8 cellular contexts compared by ENCODE assay signal in the genomic region with DNA sequence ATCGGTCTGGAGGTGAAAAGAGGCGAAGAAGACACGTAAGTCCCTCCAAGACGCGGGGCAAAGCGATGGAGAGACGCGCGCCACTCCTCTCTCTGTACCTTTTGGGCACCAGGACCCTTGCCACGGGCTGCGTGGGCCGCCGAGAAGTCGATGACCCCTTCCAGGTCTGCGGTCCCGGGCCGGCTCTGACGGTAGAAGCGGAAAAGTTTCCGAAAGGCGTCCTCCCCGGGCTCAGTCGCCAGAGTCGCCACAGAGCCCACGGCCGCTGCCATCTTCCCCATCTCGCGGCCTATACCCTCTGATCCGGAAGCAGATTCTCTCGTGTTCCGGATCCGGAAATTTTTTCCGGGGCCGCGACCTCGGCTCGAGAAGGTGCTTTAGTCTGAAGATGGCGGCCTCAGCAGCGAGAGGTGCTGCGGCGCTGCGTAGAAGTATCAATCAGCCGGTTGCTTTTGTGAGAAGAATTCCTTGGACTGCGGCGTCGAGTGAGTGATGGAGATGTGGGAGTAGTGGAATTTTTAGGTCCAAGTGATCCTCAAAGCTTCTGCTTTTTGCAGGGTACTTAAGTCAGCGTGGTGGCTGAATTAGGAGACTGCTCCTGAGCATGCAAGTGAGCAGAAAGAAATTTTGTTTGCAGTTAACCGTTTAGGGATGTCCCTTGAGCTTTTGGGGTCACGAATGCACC. TPM values are rescaled to one million over a fixed set of nuclear protein-coding genes. Genes with fewer than 3 reads are reported as not detected.
DNase-seq lines count a peak whose midpoint lies in the region; ATAC-seq and TF ChIP-seq lines count a peak whose summit lies in the region.

A gene with protein sequence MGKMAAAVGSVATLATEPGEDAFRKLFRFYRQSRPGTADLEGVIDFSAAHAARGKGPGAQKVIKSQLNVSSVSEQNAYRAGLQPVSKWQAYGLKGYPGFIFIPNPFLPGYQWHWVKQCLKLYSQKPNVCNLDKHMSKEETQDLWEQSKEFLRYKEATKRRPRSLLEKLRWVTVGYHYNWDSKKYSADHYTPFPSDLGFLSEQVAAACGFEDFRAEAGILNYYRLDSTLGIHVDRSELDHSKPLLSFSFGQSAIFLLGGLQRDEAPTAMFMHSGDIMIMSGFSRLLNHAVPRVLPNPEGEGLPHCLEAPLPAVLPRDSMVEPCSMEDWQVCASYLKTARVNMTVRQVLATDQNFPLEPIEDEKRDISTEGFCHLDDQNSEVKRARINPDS (minus strand): TSS at position 300 of the 685 bp plus-strand sequence. CDS start 19 bp downstream, at position 281.
A gene (plus strand): TSS at position 380 of the 685 bp plus-strand sequence. CDS start 9 bp downstream, at position 389.

- peaks cover 4 to 63% (median 45%) of the 10 kb centered on the region in 6 donors for H3K36me3 ChIP-seq in spleen

- H3K27me3 Mint-ChIP-seq in immature natural killer cell (ENCODE audit: low read depth in 3 of 3) = peaks cover 0 to 7% (median 2%) of the 10 kb centered on the region in 3 donors

- POLR2A ChIA-PET in AG04450 (lab: Yijun Ruan, JAX) = interaction anchor here (0.6 kb wide), 1 partner anchor 12 kb away, joined by 3 read pairs; no protein-coding TSS in a partner anchor

- TF ChIP-seq CTCF in AG04450 (IDR thresholded peaks at IDR 0.05; ENCODE audit: low read depth, low read length) = no peak
- TF ChIP-seq CTCF in WI38 (IDR thresholded peaks at IDR 0.05; ENCODE audit: low read depth, low read length) = no peak
- TF ChIP-seq CTCF in cardiac fibroblast (IDR thresholded peaks at IDR 0.05; ENCODE audit: low read depth, low read length) = no peak
- peak in 1 of 11 experiments; percentile 6 for TF ChIP-seq CTCF in spleen (IDR thresholded peaks at IDR 0.05 in 8 of 11, conservative IDR thresholded peaks at IDR 0.05 in 3 of 11)

- peak; percentile 36 for DNase-seq in AG04450 (ENCODE audit: low read depth, low spot score)
- peak; percentile 69 for DNase-seq in NCI-H2196 treated with DMSO at 0.1 percent for 48 hours (lab: John Stamatoyannopoulos, UW; ENCODE audit: unreplicated experiment)
- DNase-seq in cardiac fibroblast (ENCODE audit: low read depth in 2 of 2) = peak; percentile 78 to 84
- DNase-seq in immature natural killer cell = peak; percentile 82 to 86 (median 83)
- peak; percentile 95 for DNase-seq in spleen

- H3K27me3 ChIP-seq in AG04450 (ENCODE audit: control insufficient read depth, insufficient read depth, low read length) = no peaks in the 10 kb centered on the region
- H3K27me3 ChIP-seq in spleen (replicated peaks in 1 of 7) = no peaks in the 10 kb centered on the region

- peaks cover 5 to 13% (median 9%) of the 10 kb centered on the region in 3 donors for H3K36me3 Mint-ChIP-seq in immature natural killer cell

- no peaks in the 10 kb centered on the region for H3K9me3 Mint-ChIP-seq in immature natural killer cell

- H3K4me3 ChIP-seq in AG04450 (ENCODE audit: low read depth, low read length) = peak within 1 kb of the TSS; percentile 94
- peak within 1 kb of the TSS; percentile 99 for H3K4me3 ChIP-seq in WI38 (ENCODE audit: low read depth, low read length)
- H3K4me3 ChIP-seq in cardiac fibroblast (replicated peaks in 1 of 2; ENCODE audit: low read depth in 2 of 2, low read length in 2 of 2) = peak within 1 kb of the TSS; percentile 91 to 93
- H3K4me3 ChIP-seq in spleen = peak within 1 kb of the TSS; percentile 86 to 100 (median 100)

- intact Hi-C loops in spleen (cut with DNase I; ENCODE audit: low total_unique reads) = no loop called here

- peak within 1 kb of the TSS; percentile 83 to 95 (median 90) for H3K27ac Mint-ChIP-seq in immature natural killer cell

- 0 to 1% (median 0%) methylated on average over 26 to 49 of the region's 49 CpGs for WGBS in spleen, 5 donors

- H3K9me3 ChIP-seq in AG04450 (ENCODE audit: control insufficient read depth, insufficient read depth, low read length) (no peaks in the 10 kb centered on the region), spleen (no peaks in the 10 kb centered on the region)

- CTCF ChIA-PET in AG04450 (lab: Charles Lee) = interaction anchor here (0.6 to 3.0 kb wide), 7 partner anchors 22 to 249 kb away, joined by 3 to 26 read pairs (median 4); a partner anchor contains a TSS

- ATAC-seq in GM18907 (IDR thresholded peaks at IDR 0.05; ENCODE audit: unreplicated experiment) (peak; percentile 98), HG03139 (IDR thresholded peaks at IDR 0.05; ENCODE audit: unreplicated experiment) (peak; percentile 99)

- H3K4me3 Mint-ChIP-seq in immature natural killer cell = peak within 1 kb of the TSS; percentile 90 to 96 (median 94)

- peaks cover 25 to 69% (median 50%) of the 10 kb centered on the region in 6 donors for H3K4me1 ChIP-seq in spleen

- H3K27ac ChIP-seq in AG04450 (ENCODE audit: low read depth, low read length) = peak within 1 kb of the TSS; percentile 49
- H3K27ac ChIP-seq in spleen = peak within 1 kb of the TSS; percentile 49 to 87 (median 77)

- peak in 1 of 3 donors; percentile 31 for TF ChIP-seq POLR2A in spleen (IDR thresholded peaks at IDR 0.05)

- H3K4me1 Mint-ChIP-seq in immature natural killer cell = peaks cover 34 to 50% of the 10 kb centered on the region in 2 donors

RNA-seq across cellular contexts. Expression of the first gene that starts in this region (rescaled TPM):
- polyA plus RNA-seq in AG04450 (2011; rRNA removed) (12.7 and 14.0 TPM in 2 replicates), immature natural killer cell (1 to 10 TPM; 3.3 to 6.2 (median 4.3) TPM), spleen (10 to 100 TPM in 1 of 3 donors, 1 to 10 TPM in 2; 7.7 to 10.1 (median 9.8) TPM)
- 9.6 and 12.5 TPM in 2 replicates for polyA minus RNA-seq in AG04450 (2011; rRNA and poly(A)+ RNA removed)
- total RNA-seq in spleen = 10 to 100 TPM; 10.8 to 17.7 (median 13.2) TPM

RNA-seq across cellular contexts. Expression of the second gene that starts in this region (rescaled TPM):
- polyA plus RNA-seq in AG04450 (2011; rRNA removed) (244 and 308 TPM in 2 replicates), immature natural killer cell (100 to 1,000 TPM; 184 to 228 (median 211) TPM), spleen (100 to 1,000 TPM; 157 to 213 (median 199) TPM)
- polyA minus RNA-seq in AG04450 (2011; rRNA and poly(A)+ RNA removed) = 32.9 and 34.3 TPM in 2 replicates
- 100 to 1,000 TPM in 3 of 7 donors, 10 to 100 TPM in 4; 43.1 to 265 (median 63.6) TPM for total RNA-seq in spleen

Comparison
In these comparisons a context has a peak if more than half of its experiments do, and no peak if none do; other contexts are left out.
1. Peak in every context shown above with its lines: DNase-seq, ATAC-seq, H3K4me3 ChIP-seq and H3K27ac ChIP-seq.
2. DNase-seq: peak in every context shown above with its lines; median percentile 95 in spleen; 83 in immature natural killer cell; 81 in cardiac fibroblast; 69 in NCI-H2196 treated with DMSO at 0.1 percent for 48 hours; 36 in AG04450.